ENCODE assay signal across 9 cellular contexts in the genomic region with DNA sequence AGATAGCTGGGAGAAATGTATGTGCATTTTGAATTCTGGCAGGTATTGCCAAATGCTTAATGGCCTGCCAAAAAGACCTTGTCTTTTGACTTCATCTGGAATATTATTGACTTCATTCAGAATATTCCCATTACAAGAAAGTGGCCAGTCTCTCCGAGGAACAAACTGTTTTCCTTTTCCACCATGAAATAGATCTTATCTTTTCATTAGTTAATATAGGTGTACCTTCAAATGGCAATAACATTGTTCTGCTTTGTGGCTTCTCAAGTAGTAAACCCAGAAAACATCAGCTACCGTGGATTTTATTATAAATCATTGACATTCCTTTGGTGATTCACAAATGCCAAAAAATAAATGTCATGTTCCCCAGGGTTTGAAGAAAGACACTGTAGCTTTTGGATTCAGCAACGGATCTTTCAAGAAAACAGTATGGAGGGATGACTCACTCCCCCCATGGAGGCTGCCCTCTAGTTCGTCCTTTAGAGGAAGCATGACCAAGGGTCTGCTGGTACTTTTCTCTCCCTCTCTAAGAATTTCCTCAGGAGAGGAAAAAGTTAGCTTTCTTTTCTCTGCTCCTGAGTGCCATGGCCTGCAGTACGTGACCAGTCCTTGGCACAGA. TPM values are rescaled to one million over a fixed set of nuclear protein-coding genes. Genes with fewer than 3 reads are reported as not detected.
DNase-seq lines count a peak whose midpoint lies in the region; ATAC-seq, FAIRE-seq and TF ChIP-seq lines count a peak whose summit lies in the region.
"Had no signal": no experiment of that assay in that cellular context is flagged by ENCODE, and none has a peak within 500 bp of the region (broad histone marks: within the 10 kb centered on the region; RNA-seq: fewer than 3 reads in every experiment).

No MANE protein-coding gene starts in this region.

- H3K36me3 Mint-ChIP-seq in activated naive CD4-positive, alpha-beta T cell treated with anti-CD3 and anti-CD28 coated beads, Interleukin-2, amount 50 U/mL, for 24 hours, result no peaks in the 10 kb centered on the region
- H3K36me3 Mint-ChIP-seq in activated CD8-positive, alpha-beta T cell treated with anti-CD3 and anti-CD28 coated beads for 36 hours (ENCODE audit: low read depth), result no peaks in the 10 kb centered on the region

- CTCF ChIA-PET in activated CD8-positive, alpha-beta T cell treated with anti-CD3 and anti-CD28 coated beads for 36 hours (lab: Charles Lee), result interaction anchor here (0.9 to 3.8 kb wide), 8 partner anchors 13 to 145 kb away, joined by 3 to 25 read pairs (median 9); no protein-coding TSS in a partner anchor

- H3K9ac ChIP-seq in iPS-18a (ENCODE audit: low read length), result peak overlapping the region; percentile 43

- POLR2A ChIA-PET in activated CD8-positive, alpha-beta T cell treated with anti-CD3 and anti-CD28 coated beads for 36 hours (lab: Charles Lee), result interaction anchor here (2.0 kb wide), 1 partner anchor 143 kb away, joined by 5 read pairs; no protein-coding TSS in a partner anchor

- DNase-seq in activated naive CD4-positive, alpha-beta T cell (lab: John Stamatoyannopoulos, UW), result no peak
- DNase-seq in activated CD8-positive, alpha-beta T cell treated with anti-CD3 and anti-CD28 coated beads for 36 hours, result no peak
- DNase-seq in thyroid gland, result peak; percentile 74 to 79
- no peak for DNase-seq in GM13976 (ENCODE audit: low spot score)
- no peak for DNase-seq in GM12891 (ENCODE audit: insufficient read length, low spot score)
- no peak for DNase-seq in spleen

- in situ Hi-C loops in GM13976 (cut with MboI; ENCODE audit: low sequenced_read_pairs, unreplicated experiment), result no loop called here

- TF ChIP-seq POLR2A in thyroid gland (IDR thresholded peaks at IDR 0.05) (no peak), GM12891 (IDR thresholded peaks at IDR 0.05; ENCODE audit: low read depth, low read length) (no peak), spleen (IDR thresholded peaks at IDR 0.05) (no peak)

- H3K27me3 ChIP-seq in iPS-18a (ENCODE audit: control insufficient read depth, insufficient read depth, low read length), result peaks cover 40% of the 10 kb centered on the region
- H3K27me3 ChIP-seq in thyroid gland, result no peaks in the 10 kb centered on the region
- H3K27me3 ChIP-seq in spleen (replicated peaks in 1 of 7), result peaks cover 0 to 70% (median 55%) of the 10 kb centered on the region in 7 donors

- peaks cover 15% of the 10 kb centered on the region for H3K4me1 Mint-ChIP-seq in activated naive CD4-positive, alpha-beta T cell treated with anti-CD3 and anti-CD28 coated beads, Interleukin-2, amount 50 U/mL, for 24 hours
- peaks cover 14% of the 10 kb centered on the region for H3K4me1 Mint-ChIP-seq in activated CD8-positive, alpha-beta T cell treated with anti-CD3 and anti-CD28 coated beads for 36 hours (ENCODE audit: low read depth)

- ATAC-seq in activated CD8-positive, alpha-beta T cell treated with anti-CD3 and anti-CD28 coated beads for 36 hours, result no peak

- H3K36me3 ChIP-seq in iPS-18a (ENCODE audit: control insufficient read depth, low read depth, low read length), result no peaks in the 10 kb centered on the region
- no peaks in the 10 kb centered on the region for H3K36me3 ChIP-seq in thyroid gland
- no peaks in the 10 kb centered on the region for H3K36me3 ChIP-seq in spleen

- no peak overlapping the region for H3K27ac Mint-ChIP-seq in activated naive CD4-positive, alpha-beta T cell treated with anti-CD3 and anti-CD28 coated beads, Interleukin-2, amount 50 U/mL, for 24 hours
- no peak overlapping the region for H3K27ac Mint-ChIP-seq in activated CD8-positive, alpha-beta T cell treated with anti-CD3 and anti-CD28 coated beads for 36 hours

- H3K9me3 Mint-ChIP-seq in activated naive CD4-positive, alpha-beta T cell treated with anti-CD3 and anti-CD28 coated beads, Interleukin-2, amount 50 U/mL, for 24 hours, result no peaks in the 10 kb centered on the region
- H3K9me3 Mint-ChIP-seq in activated CD8-positive, alpha-beta T cell treated with anti-CD3 and anti-CD28 coated beads for 36 hours, result no peaks in the 10 kb centered on the region

- TF ChIP-seq CTCF in activated CD8-positive, alpha-beta T cell treated with anti-CD3 and anti-CD28 coated beads for 36 hours (IDR thresholded peaks at IDR 0.05), result no peak
- no peak for TF ChIP-seq CTCF in thyroid gland (IDR thresholded peaks at IDR 0.05)
- TF ChIP-seq CTCF in GM13976 (IDR thresholded peaks at IDR 0.05; ENCODE audit: borderline replicate concordance, control extremely low read depth, extremely low read depth, insufficient read depth, missing control alignments), result no peak
- no peak for TF ChIP-seq CTCF in spleen (IDR thresholded peaks at IDR 0.05 in 8 of 11, conservative IDR thresholded peaks at IDR 0.05 in 3 of 11)

- no peak for FAIRE-seq in GM12891 (lab: Jason Lieb, UNC)
- FAIRE-seq: G401.6 had no signal

- H3K4me3 Mint-ChIP-seq in activated naive CD4-positive, alpha-beta T cell treated with anti-CD3 and anti-CD28 coated beads, Interleukin-2, amount 50 U/mL, for 24 hours, result peak overlapping the region; percentile 80
- peak overlapping the region; percentile 66 for H3K4me3 Mint-ChIP-seq in activated CD8-positive, alpha-beta T cell treated with anti-CD3 and anti-CD28 coated beads for 36 hours

- intact Hi-C loops in activated CD8-positive, alpha-beta T cell treated with anti-CD3 and anti-CD28 coated beads for 36 hours (cut with micrococcal nuclease), result no loop called here
- intact Hi-C loops in thyroid gland (cut with DNase I), result no loop called here
- intact Hi-C loops in spleen (cut with DNase I; ENCODE audit: low total_unique reads), result no loop called here

- H3K27ac ChIP-seq in iPS-18a (ENCODE audit: low read length) (no peak overlapping the region), thyroid gland (peak overlapping the region; percentile 6 to 64 (median 37)), spleen (no peak overlapping the region)

- H3K4me1 ChIP-seq in iPS-18a (ENCODE audit: control insufficient read depth, low read depth, low read length) (peaks cover 12% of the 10 kb centered on the region), thyroid gland (peaks cover 0 to 14% of the 10 kb centered on the region in 2 donors), spleen (peaks cover 0 to 23% (median 15%) of the 10 kb centered on the region in 6 donors)

- peaks cover 44% of the 10 kb centered on the region for H3K27me3 Mint-ChIP-seq in activated naive CD4-positive, alpha-beta T cell treated with anti-CD3 and anti-CD28 coated beads, Interleukin-2, amount 50 U/mL, for 24 hours
- peaks cover 50% of the 10 kb centered on the region for H3K27me3 Mint-ChIP-seq in activated CD8-positive, alpha-beta T cell treated with anti-CD3 and anti-CD28 coated beads for 36 hours

- H3K9me3 ChIP-seq in iPS-18a (ENCODE audit: control insufficient read depth, low read depth, low read length) (no peaks in the 10 kb centered on the region), thyroid gland (no peaks in the 10 kb centered on the region), spleen (peaks cover 0 to 4% (median 0%) of the 10 kb centered on the region in 8 donors)

- H3K4me3 ChIP-seq in iPS-18a (ENCODE audit: low read length) (peak overlapping the region; percentile 91), thyroid gland (replicated peaks in 1 of 3) (no peak overlapping the region), spleen (no peak overlapping the region)

- WGBS in thyroid gland, 2 donors, result 30 to 31% methylated on average over 5 of the region's 5 CpGs
- 52 to 69% (median 56%) methylated on average over 5 of the region's 5 CpGs for WGBS in spleen, 5 donors

TF ChIP-seq in GM12891, 5 proteins besides CTCF, POLR2A, EP300 and RAD21:
- TF ChIP-seq TAF1 (IDR thresholded peaks at IDR 0.05; ENCODE audit: low read depth, low read length), result no peak
- no peak for TF ChIP-seq POLR2AphosphoS5 (IDR thresholded peaks at IDR 0.05; ENCODE audit: low read depth, low read length)
- TF ChIP-seq PAX5 (IDR thresholded peaks at IDR 0.05; ENCODE audit: insufficient read depth, low read length, severe bottlenecking), result no peak
- TF ChIP-seq SPI1 (IDR thresholded peaks at IDR 0.05; ENCODE audit: low read depth, low read length), result no peak
- TF ChIP-seq POU2F2 (IDR thresholded peaks at IDR 0.05; ENCODE audit: low read depth, low read length), result no peak

RNA-seq across cellular contexts. Expression of a gene that starts 1.1 kb away (rescaled TPM):
- total RNA-seq in activated CD8-positive, alpha-beta T cell treated with anti-CD3 and anti-CD28 coated beads for 36 hours, result not detected
- total RNA-seq in thyroid gland, result 1 to 10 TPM; 1.3 to 4.5 (median 3.0) TPM
- not detected for polyA plus RNA-seq in GM12891 (2012; ENCODE audit: low read depth, missing spikeins)
- 1 to 10 TPM in 2 of 7 donors, under 1 TPM in 3, not detected in 2; 0.30 to 3.6 (median 0.63) TPM for total RNA-seq in spleen
- polyA plus RNA-seq in spleen, result under 1 TPM in 2 of 3 donors, not detected in 1; 0.02 to 0.03 TPM

Comparison
In these comparisons a context has a peak if more than half of its experiments do, and no peak if none do; other contexts are left out.
1. DNase-seq: peak in thyroid gland (2 of 2); none in activated naive CD4-positive, alpha-beta T cell (0 of 4), activated CD8-positive, alpha-beta T cell treated with anti-CD3 and anti-CD28 coated beads for 36 hours (single experiment), GM13976 (single experiment), GM12891 (single experiment) and spleen (single experiment).
2. H3K27ac ChIP-seq: peak in thyroid gland (3 of 3); none in iPS-18a (single experiment) and spleen (0 of 8).